Comparison of ENCODE assay signal across 28 cellular contexts in genomic region chr15:99429681-99430081, GRCh38.
DNase-seq lines count a peak whose midpoint lies in the region; ATAC-seq, FAIRE-seq and TF ChIP-seq lines count a peak whose summit lies in the region.
"Had no signal": no experiment of that assay in that cellular context is flagged by ENCODE, and none has a peak within 500 bp of the region (broad histone marks: within the 10 kb centered on the region; RNA-seq: fewer than 3 reads in every experiment).

No MANE protein-coding gene starts in this region.

- no peak for TF ChIP-seq CTCF in right lobe of liver (IDR thresholded peaks at IDR 0.05)
- TF ChIP-seq CTCF in HepG2 (CRISPR knock-in tag; IDR thresholded peaks at IDR 0.05): no peak
- no peak for TF ChIP-seq CTCF in chondrocyte (IDR thresholded peaks at IDR 0.05)
- TF ChIP-seq CTCF in omental fat pad (IDR thresholded peaks at IDR 0.05): no peak
- no peak for TF ChIP-seq CTCF in OCI-LY7 (conservative IDR thresholded peaks at IDR 0.05; ENCODE audit: low read length)

- H3K9me2 ChIP-seq in OCI-LY7 (ENCODE audit: insufficient read depth, low read length): no peaks in the 10 kb centered on the region

- no peaks in the 10 kb centered on the region for H3K27me3 ChIP-seq in right lobe of liver
- peaks cover 2 to 37% of the 10 kb centered on the region in 2 experiments; a peak in 4 of 5 replicates for H3K27me3 ChIP-seq in HepG2 (ENCODE audit: control insufficient read depth in 1 of 2, insufficient read depth in 2 of 2, low read length in 2 of 2)

- no peaks in the 10 kb centered on the region for H3K79me2 ChIP-seq in HepG2 (ENCODE audit: insufficient read depth, low read length)
- no peaks in the 10 kb centered on the region for H3K79me2 ChIP-seq in OCI-LY7 (ENCODE audit: insufficient read depth, low read depth, low read length)

- H2AFZ ChIP-seq in HepG2 (ENCODE audit: low read length) (no peak overlapping the region), OCI-LY7 (ENCODE audit: low read length) (no peak overlapping the region)

- H3K9me3 Mint-ChIP-seq in chondrocyte (ENCODE audit: low read depth): no peaks in the 10 kb centered on the region
- H3K9me3 Mint-ChIP-seq in activated CD4-positive, alpha-beta memory T cell treated with anti-CD3 and anti-CD28 coated beads for 36 hours: no peaks in the 10 kb centered on the region
- H3K9me3 Mint-ChIP-seq: activated B cell treated with CpG ODN at 0.5 μM for 24 hours; activated CD8-positive, alpha-beta T cell treated with anti-CD3 and anti-CD28 coated beads for 36 hours; activated T-cell treated with anti-CD3 and anti-CD28 coated beads, Interleukin-2, amount 50 U/mL, for 24 hours; CD4-positive, alpha-beta T cell; IgD-negative memory B cell had no signal

- H3K27ac ChIP-seq in right lobe of liver: no peak overlapping the region
- H3K27ac ChIP-seq in HepG2 (ENCODE audit: extremely low read length, insufficient read depth, low read length): no peak overlapping the region
- H3K27ac ChIP-seq in OCI-LY7 (ENCODE audit: low read depth, low read length, poor library complexity, severe bottlenecking): no peak overlapping the region
- H3K27ac ChIP-seq: neutrophil had no signal

- H3K4me1 ChIP-seq in right lobe of liver: no peaks in the 10 kb centered on the region
- H3K4me1 ChIP-seq in HepG2 (ENCODE audit: insufficient read depth, low read length): peaks cover 43% of the 10 kb centered on the region
- H3K4me1 ChIP-seq in OCI-LY7 (ENCODE audit: insufficient read depth, low read length, poor library complexity, severe bottlenecking): peaks cover 4% of the 10 kb centered on the region

- H3K4me3 Mint-ChIP-seq in chondrocyte (ENCODE audit: unreplicated experiment): no peak overlapping the region
- H3K4me3 Mint-ChIP-seq in activated CD4-positive, alpha-beta memory T cell treated with anti-CD3 and anti-CD28 coated beads for 36 hours: no peak overlapping the region
- H3K4me3 Mint-ChIP-seq: activated B cell treated with CpG ODN at 0.5 μM for 24 hours; activated CD8-positive, alpha-beta T cell treated with anti-CD3 and anti-CD28 coated beads for 36 hours; activated T-cell treated with anti-CD3 and anti-CD28 coated beads, Interleukin-2, amount 50 U/mL, for 24 hours; CD4-positive, alpha-beta T cell had no signal

- 68% methylated on average over 3 of the region's 5 CpGs for WGBS in right lobe of liver (ENCODE audit: insufficient coverage, low coverage, low lambda C conversion rate, missing lambda C conversion rate)
- WGBS in HepG2 (ENCODE audit: low lambda C conversion rate): no CpG with 5 or more reads among the region's 5 CpGs

- CTCF ChIA-PET in HepG2 (lab: Yijun Ruan, JAX; ENCODE audit: low intra/inter-chr PET ratio, low total read pairs): no interaction called here
- CTCF ChIA-PET in activated CD4-positive, alpha-beta memory T cell treated with anti-CD3 and anti-CD28 coated beads for 36 hours (lab: Charles Lee): interaction anchor here (1.9 kb wide), 1 partner anchor 275 kb away, joined by 4 read pairs; no protein-coding TSS in a partner anchor
- CTCF ChIA-PET in OCI-LY7 (lab: Charles Lee; ENCODE audit: unreplicated experiment): interaction anchor here (0.6 kb wide), 1 partner anchor 830 kb away, joined by 6 read pairs; no protein-coding TSS in a partner anchor

- H4K20me1 ChIP-seq in HepG2 (ENCODE audit: insufficient read depth, low read length) (no peaks in the 10 kb centered on the region), OCI-LY7 (ENCODE audit: insufficient read depth, low read length) (no peaks in the 10 kb centered on the region)

- no peaks in the 10 kb centered on the region for H3K9me3 ChIP-seq in right lobe of liver
- H3K9me3 ChIP-seq in HepG2 (ENCODE audit: low read length): no peaks in the 10 kb centered on the region
- H3K9me3 ChIP-seq in OCI-LY7 (ENCODE audit: low read length): no peaks in the 10 kb centered on the region
- H3K9me3 ChIP-seq: neutrophil had no signal

- H3K36me3 ChIP-seq in right lobe of liver (no peaks in the 10 kb centered on the region), HepG2 (replicated peaks in 1 of 2; ENCODE audit: control insufficient read depth in 1 of 2, insufficient read depth in 2 of 2, low read length in 2 of 2) (no peaks in the 10 kb centered on the region), OCI-LY7 (ENCODE audit: insufficient read depth, low read length) (no peaks in the 10 kb centered on the region)
- H3K36me3 ChIP-seq: neutrophil had no signal

- ATAC-seq in right lobe of liver: no peak
- ATAC-seq in HepG2: no peak
- no peak for ATAC-seq in omental fat pad (ENCODE audit: low FRiP score)
- ATAC-seq: activated CD8-positive, alpha-beta T cell treated with anti-CD3 and anti-CD28 coated beads for 36 hours had no signal

- POLR2A ChIA-PET in HepG2 (lab: Yijun Ruan, JAX): interaction anchor here (2.1 kb wide), 1 partner anchor 8 kb away, joined by 11 read pairs; no protein-coding TSS in a partner anchor
- POLR2A ChIA-PET in activated CD4-positive, alpha-beta memory T cell treated with anti-CD3 and anti-CD28 coated beads for 36 hours (lab: Charles Lee): no interaction called here
- POLR2A ChIA-PET in OCI-LY7 (lab: Charles Lee): no interaction called here

- peak in 2 of 3 donors; percentile 27 to 28 for DNase-seq in right lobe of liver
- no peak for DNase-seq in HepG2 (ENCODE audit: low spot score)
- peak; percentile 57 for DNase-seq in chondrocyte (ENCODE audit: low spot score)
- DNase-seq in omental fat pad (ENCODE audit: low spot score): peak; percentile 10
- no peak for DNase-seq in Kasumi-1 (lab: John Stamatoyannopoulos, UW)
- no peak for DNase-seq in activated CD4-positive, alpha-beta memory T cell treated with anti-CD3 and anti-CD28 coated beads for 36 hours
- no peak for DNase-seq in OCI-LY7 (ENCODE audit: low spot score)
- DNase-seq: activated B cell treated with CpG ODN at 0.5 μM for 24 hours; activated CD8-positive, alpha-beta T cell treated with anti-CD3 and anti-CD28 coated beads for 36 hours; activated naive CD4-positive, alpha-beta T cell treated with Interleukin-2 at 50 U/mL for 16 hours; activated T-cell treated with anti-CD3 and anti-CD28 coated beads, Interleukin-2, amount 50 U/mL, for 24 hours; amygdala; cortex of kidney; islet precursor cell; NCI-H2081 treated with DMSO at 0.1 percent for 48 hours; NCI-H446; NCI-H82; OCI-M1; SIG-M5; substantia nigra; SW 1271; T1000 had no signal

- no peak overlapping the region for H3K27ac Mint-ChIP-seq in chondrocyte (ENCODE audit: unreplicated experiment)
- H3K27ac Mint-ChIP-seq in activated CD4-positive, alpha-beta memory T cell treated with anti-CD3 and anti-CD28 coated beads for 36 hours: no peak overlapping the region
- H3K27ac Mint-ChIP-seq: activated B cell treated with CpG ODN at 0.5 μM for 24 hours; activated CD8-positive, alpha-beta T cell treated with anti-CD3 and anti-CD28 coated beads for 36 hours; activated T-cell treated with anti-CD3 and anti-CD28 coated beads, Interleukin-2, amount 50 U/mL, for 24 hours; CD4-positive, alpha-beta T cell; IgD-negative memory B cell had no signal

- no peaks in the 10 kb centered on the region for H3K36me3 Mint-ChIP-seq in chondrocyte (ENCODE audit: low read depth)
- H3K36me3 Mint-ChIP-seq in activated CD4-positive, alpha-beta memory T cell treated with anti-CD3 and anti-CD28 coated beads for 36 hours: no peaks in the 10 kb centered on the region
- H3K36me3 Mint-ChIP-seq: IgD-negative memory B cell had no signal

- H3K4me3 ChIP-seq in right lobe of liver (no peak overlapping the region), HepG2 (replicated peaks in 1 of 3; ENCODE audit: insufficient read depth in 1 of 3, low read depth in 2 of 3, low read length in 3 of 3) (no peak overlapping the region), OCI-LY7 (ENCODE audit: low read depth, low read length, poor library complexity, severe bottlenecking) (no peak overlapping the region)
- H3K4me3 ChIP-seq: smooth muscle cell had no signal

- peaks cover 37% of the 10 kb centered on the region for H3K4me1 Mint-ChIP-seq in chondrocyte (ENCODE audit: low read depth)
- H3K4me1 Mint-ChIP-seq in activated CD4-positive, alpha-beta memory T cell treated with anti-CD3 and anti-CD28 coated beads for 36 hours (ENCODE audit: low read depth): peaks cover 37% of the 10 kb centered on the region

- in situ Hi-C loops in HepG2 (cut with HindIII; ENCODE audit: extremely low pct_ligation_motif_present, low pct_unique_long_range_greater_than_20kb): loop anchor here (10.0 kb wide), 1 partner anchor 135 kb away; the partner anchor contains the start of gene MEF2A

- no peak overlapping the region for H3K9ac ChIP-seq in HepG2 (ENCODE audit: insufficient read depth, low read depth, low read length)

- intact Hi-C loops in right lobe of liver (cut with DNase I): no loop called here
- intact Hi-C loops in HepG2 (cut with micrococcal nuclease; ENCODE audit: unreplicated experiment): no loop called here
- intact Hi-C loops in activated CD4-positive, alpha-beta memory T cell treated with anti-CD3 and anti-CD28 coated beads for 36 hours (cut with micrococcal nuclease): no loop called here
- intact Hi-C loops in OCI-LY7 (cut with micrococcal nuclease; ENCODE audit: unreplicated experiment): no loop called here

- FAIRE-seq in HepG2 (lab: Jason Lieb, UNC): no peak
- FAIRE-seq: bronchial epithelial cell, G401.6 had no signal

- no TSS peak for BruUV-seq in HepG2 (replicated peaks; lab: Mats Ljungman, UMichigan)
- BruUV-seq in OCI-LY7 (replicated peaks; lab: Mats Ljungman, UMichigan): no TSS peak

- H3K4me2 ChIP-seq in HepG2 (ENCODE audit: low read depth, low read length) (no peak overlapping the region), OCI-LY7 (ENCODE audit: low read length) (no peak overlapping the region)
- H3K4me2 ChIP-seq: smooth muscle cell had no signal

- H3K27me3 Mint-ChIP-seq in chondrocyte (ENCODE audit: low read depth): no peaks in the 10 kb centered on the region
- H3K27me3 Mint-ChIP-seq in activated CD4-positive, alpha-beta memory T cell treated with anti-CD3 and anti-CD28 coated beads for 36 hours: peaks cover 4% of the 10 kb centered on the region
- H3K27me3 Mint-ChIP-seq: activated B cell treated with CpG ODN at 0.5 μM for 24 hours; activated CD8-positive, alpha-beta T cell treated with anti-CD3 and anti-CD28 coated beads for 36 hours; activated T-cell treated with anti-CD3 and anti-CD28 coated beads, Interleukin-2, amount 50 U/mL, for 24 hours; CD4-positive, alpha-beta T cell; IgD-negative memory B cell had no signal

- no peak for TF ChIP-seq POLR2A in right lobe of liver (IDR thresholded peaks at IDR 0.05)
- no peak for TF ChIP-seq POLR2A in HepG2 (IDR thresholded peaks at IDR 0.05; ENCODE audit: insufficient read depth in 1 of 2, low read depth in 2 of 2, low read length in 2 of 2)

- no peak for TF ChIP-seq EP300 in HepG2 (IDR thresholded peaks at IDR 0.05; ENCODE audit: low read depth in 2 of 2, low read length in 2 of 2)
- TF ChIP-seq EP300 in HepG2 (CRISPR knock-in tag; IDR thresholded peaks at IDR 0.05; ENCODE audit: borderline replicate concordance): no peak

- TF ChIP-seq RAD21 in HepG2 (CRISPR knock-in tag; IDR thresholded peaks at IDR 0.05): no peak

TF ChIP-seq in HepG2, 621 proteins besides CTCF, POLR2A, EP300 and RAD21 (continues in another document):
- TF ChIP-seq NPAS2 (CRISPR knock-in tag; IDR thresholded peaks at IDR 0.05; ENCODE audit: borderline replicate concordance) (no peak), SRSF9 (IDR thresholded peaks at IDR 0.05; ENCODE audit: borderline replicate concordance, insufficient read depth, low read depth, low read length, poor library complexity, severe bottlenecking) (no peak), WIZ (CRISPR knock-in tag; IDR thresholded peaks at IDR 0.05) (no peak)

Comparison
In these comparisons a context has a peak if more than half of its experiments do, and no peak if none do; other contexts are left out.
1. DNase-seq: peak in right lobe of liver (2 of 3), chondrocyte (single experiment) and omental fat pad (single experiment); none in HepG2 (single experiment), Kasumi-1 (0 of 2), activated CD4-positive, alpha-beta memory T cell treated with anti-CD3 and anti-CD28 coated beads for 36 hours (single experiment) and OCI-LY7 (single experiment).